ENCODE assay signal across 2 cellular contexts in genomic region chr4:4759233-4759632, GRCh38.
TF ChIP-seq lines count a peak whose summit lies in the region.

No MANE protein-coding gene starts in this region.

TF ChIP-seq in HCT116, 20 proteins besides CTCF, POLR2A, EP300 and RAD21 (continued from another document):
- TF ChIP-seq CEBPB (IDR thresholded peaks at IDR 0.05; ENCODE audit: low read depth): no peak
- TF ChIP-seq YY1 (IDR thresholded peaks at IDR 0.05; ENCODE audit: extremely low read depth, insufficient replicate concordance, low read depth, low read length): no peak
- TF ChIP-seq MAX (IDR thresholded peaks at IDR 0.05): no peak
- TF ChIP-seq REST (IDR thresholded peaks at IDR 0.05; ENCODE audit: low read depth): no peak
- TF ChIP-seq EGR1 (IDR thresholded peaks at IDR 0.05; ENCODE audit: low read depth): no peak
- TF ChIP-seq POLR2AphosphoS5 (IDR thresholded peaks at IDR 0.05; ENCODE audit: low read depth, low read length): no peak
- TF ChIP-seq ZFX (IDR thresholded peaks at IDR 0.05): no peak
- no peak for TF ChIP-seq ELF1 (IDR thresholded peaks at IDR 0.05; ENCODE audit: borderline replicate concordance, low read depth)
TF ChIP-seq in HCT116: peak in this region for 0.

TF ChIP-seq in GM12878, 131 proteins besides CTCF, POLR2A, EP300 and RAD21 (continued from another document):
- TF ChIP-seq MLLT1 (IDR thresholded peaks at IDR 0.05): no peak
- no peak for TF ChIP-seq YBX1 (IDR thresholded peaks at IDR 0.05)
- TF ChIP-seq FOXM1 (IDR thresholded peaks at IDR 0.05; ENCODE audit: low read depth, low read length): no peak
- no peak for TF ChIP-seq NFXL1 (IDR thresholded peaks at IDR 0.05; ENCODE audit: borderline replicate concordance)
- no peak for TF ChIP-seq MEF2A (IDR thresholded peaks at IDR 0.05; ENCODE audit: insufficient read depth, low read depth, low read length)
- TF ChIP-seq E2F4 (IDR thresholded peaks at IDR 0.05; ENCODE audit: low read depth, low read length): no peak
- TF ChIP-seq NFIC (IDR thresholded peaks at IDR 0.05; ENCODE audit: low read depth, low read length): no peak
- TF ChIP-seq EED (IDR thresholded peaks at IDR 0.05; ENCODE audit: low read depth): no peak
- TF ChIP-seq ZSCAN29 (IDR thresholded peaks at IDR 0.05): no peak
- no peak for TF ChIP-seq ZBTB11 (CRISPR knock-in tag; IDR thresholded peaks at IDR 0.05)
- no peak for TF ChIP-seq KDM1A (IDR thresholded peaks at IDR 0.05; ENCODE audit: borderline replicate concordance)
- TF ChIP-seq ZNF217 (IDR thresholded peaks at IDR 0.05): no peak
- no peak for TF ChIP-seq TCF3 (IDR thresholded peaks at IDR 0.05; ENCODE audit: borderline replicate concordance, insufficient read depth, low read depth, low read length)
- TF ChIP-seq USF2 (IDR thresholded peaks at IDR 0.05; ENCODE audit: borderline replicate concordance, low read depth, low read length): no peak
- no peak for TF ChIP-seq MYB (IDR thresholded peaks at IDR 0.05; ENCODE audit: borderline replicate concordance, low read depth, low read length)
- TF ChIP-seq SREBF2 (IDR thresholded peaks at IDR 0.05; ENCODE audit: low read length): no peak
- TF ChIP-seq HSF1 (IDR thresholded peaks at IDR 0.05; ENCODE audit: low read depth, low read length): no peak
